19 cellular contexts compared by ENCODE assay signal in genomic region chr14:39138450-39138849, GRCh38. TPM values are rescaled to one million over a fixed set of nuclear protein-coding genes. Genes with fewer than 3 reads are reported as not detected.
DNase-seq lines count a peak whose midpoint lies in the region; ATAC-seq and TF ChIP-seq lines count a peak whose summit lies in the region.
"Had no signal": no experiment of that assay in that cellular context is flagged by ENCODE, and none has a peak within 500 bp of the region (broad histone marks: within the 10 kb centered on the region; RNA-seq: fewer than 3 reads in every experiment).

No MANE protein-coding gene starts in this region.

- H3K9me1 ChIP-seq in IMR-90 (ENCODE audit: insufficient read depth, low read length), result no peaks in the 10 kb centered on the region

- CTCF ChIA-PET in activated CD4-positive, alpha-beta T cell treated with anti-CD3 and anti-CD28 coated beads for 36 hours (lab: Charles Lee), result interaction anchor here (1.0 kb wide), 1 partner anchor 14 kb away, joined by 4 read pairs; no protein-coding TSS in a partner anchor
- CTCF ChIA-PET in IMR-90 (lab: Yijun Ruan, JAX), result no interaction called here

- no peak overlapping the region for H4K91ac ChIP-seq in IMR-90 (ENCODE audit: insufficient read depth, low read depth, low read length)

- no peak overlapping the region for H3K23ac ChIP-seq in IMR-90 (ENCODE audit: low read depth, low read length)

- no peak overlapping the region for H3K9ac ChIP-seq in IMR-90 (ENCODE audit: low read depth, low read length)

- H3K56ac ChIP-seq in IMR-90 (ENCODE audit: extremely low read depth, insufficient read depth, low read length), result no peak overlapping the region

- H2BK20ac ChIP-seq in IMR-90 (ENCODE audit: low read depth, low read length), result no peak overlapping the region

- no peak for TF ChIP-seq CTCF in IMR-90 (conservative IDR thresholded peaks at IDR 0.05; ENCODE audit: low read depth, low read length)
- no peak for TF ChIP-seq CTCF in endothelial cell (IDR thresholded peaks at IDR 0.05; ENCODE audit: unreplicated experiment)
- no peak for TF ChIP-seq CTCF in fibroblast of villous mesenchyme (IDR thresholded peaks at IDR 0.05; ENCODE audit: insufficient read depth, low read depth, low read length)

- no peak overlapping the region for H4K5ac ChIP-seq in IMR-90 (ENCODE audit: low read depth, low read length)

- no peak overlapping the region for H3K27ac ChIP-seq in IMR-90 (ENCODE audit: insufficient read depth, low read length)
- H3K27ac ChIP-seq: C4-2B, Peyer's patch had no signal

- no CpG with 5 or more reads among the region's 1 CpG for WGBS in IMR-90 (ENCODE audit: extremely low coverage in 2 of 2, insufficient read length in 1 of 2), 2 experiments

- H3K79me1 ChIP-seq in IMR-90 (ENCODE audit: low read depth in 1 of 2, low read length in 2 of 2), result no peaks in the 10 kb centered on the region

- H3K36me3 Mint-ChIP-seq in activated CD4-positive, alpha-beta T cell treated with anti-CD3 and anti-CD28 coated beads for 36 hours (ENCODE audit: low read depth), result peaks cover 53% of the 10 kb centered on the region
- H3K36me3 Mint-ChIP-seq in endothelial cell (ENCODE audit: low read depth, unreplicated experiment), result peaks cover 21% of the 10 kb centered on the region
- H3K36me3 Mint-ChIP-seq in stimulated activated effector memory CD8-positive, alpha-beta T cell treated with anti-CD3 and anti-CD28 coated beads, Interleukin-12 subunit alpha, Interleukin-12 subunit beta, amount 100 ng/mL, for 72 hours, result peaks cover 88% of the 10 kb centered on the region

- H3K4me1 ChIP-seq in IMR-90 (ENCODE audit: control insufficient read depth, insufficient read depth, low read length), result peaks cover 6% of the 10 kb centered on the region; the same call in 1 of the 2 replicates
- H3K4me1 ChIP-seq: Peyer's patch had no signal

- intact Hi-C loops in activated CD4-positive, alpha-beta T cell treated with anti-CD3 and anti-CD28 coated beads for 36 hours (cut with DNase I, micrococcal nuclease), result no loop called here
- intact Hi-C loops in IMR-90 (cut with micrococcal nuclease), result no loop called here

- H3K4me2 ChIP-seq in IMR-90 (ENCODE audit: low read depth, low read length), result no peak overlapping the region

- no peak overlapping the region for H2BK15ac ChIP-seq in IMR-90 (ENCODE audit: low read depth, low read length)

- H3K9me3 Mint-ChIP-seq in activated CD4-positive, alpha-beta T cell treated with anti-CD3 and anti-CD28 coated beads for 36 hours (ENCODE audit: low read depth), result peaks cover 5% of the 10 kb centered on the region
- H3K9me3 Mint-ChIP-seq in endothelial cell (ENCODE audit: unreplicated experiment), result peaks cover 7% of the 10 kb centered on the region
- no peaks in the 10 kb centered on the region for H3K9me3 Mint-ChIP-seq in stimulated activated effector memory CD8-positive, alpha-beta T cell treated with anti-CD3 and anti-CD28 coated beads, Interleukin-12 subunit alpha, Interleukin-12 subunit beta, amount 100 ng/mL, for 72 hours

- no peak overlapping the region for H3K4me3 Mint-ChIP-seq in activated CD4-positive, alpha-beta T cell treated with anti-CD3 and anti-CD28 coated beads for 36 hours
- no peak overlapping the region for H3K4me3 Mint-ChIP-seq in endothelial cell (ENCODE audit: unreplicated experiment)
- no peak overlapping the region for H3K4me3 Mint-ChIP-seq in stimulated activated effector memory CD8-positive, alpha-beta T cell treated with anti-CD3 and anti-CD28 coated beads, Interleukin-12 subunit alpha, Interleukin-12 subunit beta, amount 100 ng/mL, for 72 hours

- no peaks in the 10 kb centered on the region; the same call in 1 of the 2 replicates for H3K9me3 ChIP-seq in IMR-90 (ENCODE audit: control insufficient read depth, insufficient read depth, low read length)
- H3K9me3 ChIP-seq: MG63, Peyer's patch had no signal

- H3K4ac ChIP-seq in IMR-90 (ENCODE audit: low read depth, low read length), result no peak overlapping the region

- dilution Hi-C loops in IMR-90 (cut with HindIII; ENCODE audit: low sequenced_read_pairs, unreplicated experiment), result no loop called here

- peaks cover 2% of the 10 kb centered on the region for H3K4me1 Mint-ChIP-seq in activated CD4-positive, alpha-beta T cell treated with anti-CD3 and anti-CD28 coated beads for 36 hours
- H3K4me1 Mint-ChIP-seq in endothelial cell (ENCODE audit: unreplicated experiment), result no peaks in the 10 kb centered on the region
- H3K4me1 Mint-ChIP-seq in stimulated activated effector memory CD8-positive, alpha-beta T cell treated with anti-CD3 and anti-CD28 coated beads, Interleukin-12 subunit alpha, Interleukin-12 subunit beta, amount 100 ng/mL, for 72 hours, result no peaks in the 10 kb centered on the region

- H2BK120ac ChIP-seq in IMR-90 (ENCODE audit: low read depth, low read length), result no peak overlapping the region

- in situ Hi-C loops in IMR-90 (cut with MboI; ENCODE audit: low sequenced_read_pairs), result no loop called here

- no peaks in the 10 kb centered on the region for H3K27me3 Mint-ChIP-seq in activated CD4-positive, alpha-beta T cell treated with anti-CD3 and anti-CD28 coated beads for 36 hours
- H3K27me3 Mint-ChIP-seq in endothelial cell (ENCODE audit: unreplicated experiment), result peaks cover 4% of the 10 kb centered on the region

- no peak overlapping the region for H3K14ac ChIP-seq in IMR-90 (replicated peaks; ENCODE audit: low read depth, low read length)

- no peak for TF ChIP-seq RAD21 in IMR-90 (IDR thresholded peaks at IDR 0.05; ENCODE audit: low read length)

- H3K18ac ChIP-seq in IMR-90 (ENCODE audit: low read depth, low read length), result no peak overlapping the region

- H2BK5ac ChIP-seq in IMR-90 (ENCODE audit: low read depth, low read length, poor library complexity, severe bottlenecking), result no peak overlapping the region

- H2AFZ ChIP-seq in IMR-90 (replicated peaks; ENCODE audit: low read length, poor library complexity), result no peak overlapping the region

- no peaks in the 10 kb centered on the region for H3K27me3 ChIP-seq in IMR-90 (ENCODE audit: control insufficient read depth, insufficient read depth, low read length)
- H3K27me3 ChIP-seq: MG63, Peyer's patch had no signal

- no peak for DNase-seq in activated CD4-positive, alpha-beta T cell treated with anti-CD3 and anti-CD28 coated beads for 36 hours
- no peak for DNase-seq in activated CD4-positive, alpha-beta T cell treated with anti-CD3 and anti-CD28 coated beads, Interleukin-2, amount 50 U/mL, for 48 hours
- DNase-seq in IMR-90 (peak; percentile 63), endothelial cell (ENCODE audit: low spot score) (no peak), fibroblast of villous mesenchyme (ENCODE audit: low read depth) (peak; percentile 65), epidermal melanocyte (ENCODE audit: insufficient read length, low spot score) (no peak), AG20443 (ENCODE audit: low spot score) (no peak)
- no peak for DNase-seq in stimulated activated effector memory CD8-positive, alpha-beta T cell treated with anti-CD3 and anti-CD28 coated beads, Interleukin-12 subunit alpha, Interleukin-12 subunit beta, amount 100 ng/mL, for 72 hours (ENCODE audit: low spot score in 2 of 2)
- DNase-seq: 8988T, DMS79 treated with DMSO at 0.1 percent for 48 hours, H7, MG63, NCI-H1417, NCI-H1694 treated with DMSO at 0.1 percent for 48 hours, NCI-H2081 treated with DMSO at 0.1 percent for 48 hours, NCI-H2171 treated with DMSO at 0.1 percent for 48 hours, NCI-H524 treated with DMSO at 0.1 percent for 48 hours, Peyer's patch had no signal

- peak overlapping the region; percentile 10 for H3K27ac Mint-ChIP-seq in activated CD4-positive, alpha-beta T cell treated with anti-CD3 and anti-CD28 coated beads for 36 hours
- peak overlapping the region; percentile 21 for H3K27ac Mint-ChIP-seq in endothelial cell (ENCODE audit: unreplicated experiment)
- H3K27ac Mint-ChIP-seq in stimulated activated effector memory CD8-positive, alpha-beta T cell treated with anti-CD3 and anti-CD28 coated beads, Interleukin-12 subunit alpha, Interleukin-12 subunit beta, amount 100 ng/mL, for 72 hours, result no peak overlapping the region

- no peak overlapping the region for H4K8ac ChIP-seq in IMR-90 (ENCODE audit: low read depth in 2 of 2, low read length in 2 of 2)

- POLR2A ChIA-PET in activated CD4-positive, alpha-beta T cell treated with anti-CD3 and anti-CD28 coated beads for 36 hours (lab: Charles Lee), result no interaction called here
- POLR2A ChIA-PET in IMR-90 (lab: Charles Lee; ENCODE audit: unreplicated experiment), result no interaction called here

- BruUV-seq in IMR-90 (replicated peaks; lab: Mats Ljungman, UMichigan), result no TSS peak

- no peak overlapping the region for H3K4me3 ChIP-seq in IMR-90 (ENCODE audit: insufficient read depth, low read depth, low read length)
- H3K4me3 ChIP-seq in fibroblast of villous mesenchyme (ENCODE audit: low read depth, low read length), result no peak overlapping the region
- H3K4me3 ChIP-seq: MG63, Peyer's patch had no signal

- TF ChIP-seq POLR2A in IMR-90 (IDR thresholded peaks at IDR 0.05; ENCODE audit: low read depth, low read length), result no peak

- H2AK9ac ChIP-seq in IMR-90 (replicated peaks; ENCODE audit: low read depth, low read length, poor library complexity), result no peak overlapping the region

- no peak overlapping the region for H2AK5ac ChIP-seq in IMR-90 (ENCODE audit: low read depth, low read length)

- peaks cover 20% of the 10 kb centered on the region for H3K36me3 ChIP-seq in IMR-90 (ENCODE audit: control insufficient read depth, insufficient read depth, low read length)

- ATAC-seq in activated CD4-positive, alpha-beta T cell treated with anti-CD3 and anti-CD28 coated beads for 36 hours, result no peak
- peak; percentile 80 for ATAC-seq in IMR-90 (ENCODE audit: low read depth)
- no peak for ATAC-seq in stimulated activated effector memory CD8-positive, alpha-beta T cell treated with anti-CD3 and anti-CD28 coated beads, Interleukin-12 subunit alpha, Interleukin-12 subunit beta, amount 100 ng/mL, for 72 hours

- no peaks in the 10 kb centered on the region for H4K20me1 ChIP-seq in IMR-90 (ENCODE audit: insufficient read depth, low read length)

RNA-seq across cellular contexts. Expression of gene GEMIN2, which starts 24.3 kb away (rescaled TPM):
- 10 to 100 TPM; 23.8 to 27.6 TPM for total RNA-seq in activated CD4-positive, alpha-beta T cell treated with anti-CD3 and anti-CD28 coated beads for 36 hours
- total RNA-seq in IMR-90 (2012; rRNA removed), result 10.6 and 12.8 TPM in 2 replicates
- 11.2 and 11.9 TPM in 2 replicates for polyA plus RNA-seq in IMR-90 (2012; rRNA removed)
- 3.0 and 3.4 TPM in 2 replicates for polyA plus RNA-seq in IMR-90 (2012; cell fraction: cytosol; rRNA removed)
- polyA plus RNA-seq in IMR-90 (2012; cell fraction: nucleus; rRNA removed; ENCODE audit: low replicate concordance), result 3.1 and 8.4 TPM in 2 replicates
- total RNA-seq in endothelial cell (ENCODE audit: unreplicated experiment), result 21.4 TPM
- 34.5 and 35.4 TPM in 2 replicates for total RNA-seq in fibroblast of villous mesenchyme

RNA-seq across cellular contexts. Expression of gene TRAPPC6B, which starts 31.7 kb away (rescaled TPM):
- 10 to 100 TPM; 18.0 to 21.5 TPM for total RNA-seq in activated CD4-positive, alpha-beta T cell treated with anti-CD3 and anti-CD28 coated beads for 36 hours
- total RNA-seq in IMR-90 (2012; rRNA removed), result 17.0 and 32.8 TPM in 2 replicates
- polyA plus RNA-seq in IMR-90 (2012; rRNA removed), result 7.2 and 12.3 TPM in 2 replicates
- polyA plus RNA-seq in IMR-90 (2012; cell fraction: cytosol; rRNA removed), result 5.4 and 7.7 TPM in 2 replicates
- polyA plus RNA-seq in IMR-90 (2012; cell fraction: nucleus; rRNA removed; ENCODE audit: low replicate concordance), result 8.8 and 30.8 TPM in 2 replicates
- 28.5 TPM for total RNA-seq in endothelial cell (ENCODE audit: unreplicated experiment)
- 21.6 and 28.1 TPM in 2 replicates for total RNA-seq in fibroblast of villous mesenchyme

RNA-seq across cellular contexts. Expression of gene SEC23A, which starts 35.4 kb away (rescaled TPM):
- total RNA-seq in activated CD4-positive, alpha-beta T cell treated with anti-CD3 and anti-CD28 coated beads for 36 hours, result 10 to 100 TPM; 49.6 to 72.8 TPM
- total RNA-seq in IMR-90 (2012; rRNA removed), result 417 and 609 TPM in 2 replicates
- polyA plus RNA-seq in IMR-90 (2012; rRNA removed), result 131 and 141 TPM in 2 replicates
- polyA plus RNA-seq in IMR-90 (2012; cell fraction: cytosol; rRNA removed), result 74.8 and 158 TPM in 2 replicates
- polyA plus RNA-seq in IMR-90 (2012; cell fraction: nucleus; rRNA removed; ENCODE audit: low replicate concordance), result 29.5 and 104 TPM in 2 replicates
- 44.1 TPM for total RNA-seq in endothelial cell (ENCODE audit: unreplicated experiment)
- 440 and 548 TPM in 2 replicates for total RNA-seq in fibroblast of villous mesenchyme

RNA-seq across cellular contexts. Expression of gene PNN, which starts 36.6 kb away (rescaled TPM):
- total RNA-seq in activated CD4-positive, alpha-beta T cell treated with anti-CD3 and anti-CD28 coated beads for 36 hours, result 10 to 100 TPM; 87.8 to 98.3 TPM
- total RNA-seq in IMR-90 (2012; rRNA removed) (14.9 and 23.6 TPM in 2 replicates), endothelial cell (ENCODE audit: unreplicated experiment) (128 TPM), fibroblast of villous mesenchyme (15.1 and 20.3 TPM in 2 replicates)
- 20.6 and 28.8 TPM in 2 replicates for polyA plus RNA-seq in IMR-90 (2012; rRNA removed)
- 5.7 and 13.3 TPM in 2 replicates for polyA plus RNA-seq in IMR-90 (2012; cell fraction: cytosol; rRNA removed)
- 68.5 and 247 TPM in 2 replicates for polyA plus RNA-seq in IMR-90 (2012; cell fraction: nucleus; rRNA removed; ENCODE audit: low replicate concordance)

Comparison
In these comparisons a context has a peak if more than half of its experiments do, and no peak if none do; other contexts are left out.
1. DNase-seq: peak in IMR-90 (single experiment) and fibroblast of villous mesenchyme (single experiment); none in activated CD4-positive, alpha-beta T cell treated with anti-CD3 and anti-CD28 coated beads for 36 hours (single experiment), activated CD4-positive, alpha-beta T cell treated with anti-CD3 and anti-CD28 coated beads, Interleukin-2, amount 50 U/mL, for 48 hours (0 of 2), endothelial cell (single experiment), stimulated activated effector memory CD8-positive, alpha-beta T cell treated with anti-CD3 and anti-CD28 coated beads, Interleukin-12 subunit alpha, Interleukin-12 subunit beta, amount 100 ng/mL, for 72 hours (0 of 2), epidermal melanocyte (single experiment) and AG20443 (single experiment).